Comparison of ENCODE assay signal across 8 cellular contexts in the genomic region with DNA sequence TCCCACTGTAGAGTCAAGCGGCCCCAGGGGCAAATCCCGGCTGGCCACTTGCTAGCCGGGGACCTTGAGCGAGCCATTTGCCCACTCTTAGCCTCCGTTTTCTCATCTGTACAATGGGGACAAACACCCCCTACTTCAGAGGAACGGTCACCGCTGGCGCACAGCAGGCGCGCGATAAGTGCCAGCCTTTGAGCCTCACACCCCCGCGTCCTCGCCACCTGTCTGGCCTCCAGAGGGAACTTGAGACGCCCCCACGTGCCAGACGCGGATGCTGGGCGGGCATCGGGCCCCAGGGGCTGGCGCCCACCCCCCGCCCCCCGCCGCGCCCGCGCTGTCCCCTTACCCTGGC.
A peak's percentile ranks its signal among the peaks of the same experiment; 100 is the strongest.
DNase-seq lines count a peak whose midpoint lies in the region; ATAC-seq lines count a peak whose summit lies in the region.

No MANE protein-coding gene starts in this region.

- peak overlapping the region; percentile 28 to 63 for H3K4me3 ChIP-seq in mesenchymal stem cell (ENCODE audit: insufficient read depth in 1 of 2, low read depth in 1 of 2, low read length in 2 of 2)

- no peak overlapping the region for H2BK12ac ChIP-seq in mesenchymal stem cell (ENCODE audit: low read length in 2 of 2)

- H2BK5ac ChIP-seq in mesenchymal stem cell (ENCODE audit: low read depth, low read length, poor library complexity, severe bottlenecking): no peak overlapping the region

- no peak for ATAC-seq in GM21723 (IDR thresholded peaks at IDR 0.05; ENCODE audit: unreplicated experiment)

- H3K4me1 Mint-ChIP-seq in activated T-helper 2 cell treated with anti-CD3 and anti-CD28 coated beads, Interferon-gamma antibody, Interleukin-2, Interleukin-4, amounts not matched to agents 10 μg/mL and 5 μg/mL and 100 μg/mL, durations not matched to agents 14 hours and 24 hours and 36 hours (ENCODE audit: low read depth): peaks cover 3% of the 10 kb centered on the region

- peaks cover 1% of the 10 kb centered on the region for H3K79me1 ChIP-seq in mesenchymal stem cell (replicated peaks; ENCODE audit: low read length, poor library complexity, severe bottlenecking)

- H3K27ac ChIP-seq in mesenchymal stem cell (ENCODE audit: low read length, poor library complexity, severe bottlenecking): no peak overlapping the region

- H3K14ac ChIP-seq in mesenchymal stem cell (ENCODE audit: low read length in 2 of 2): no peak overlapping the region

- no peaks in the 10 kb centered on the region for H3K9me3 ChIP-seq in mesenchymal stem cell (ENCODE audit: control insufficient read depth, low read length)

- H2BK15ac ChIP-seq in mesenchymal stem cell (ENCODE audit: low read depth, poor library complexity, severe bottlenecking): no peak overlapping the region

- no peaks in the 10 kb centered on the region for H3K36me3 Mint-ChIP-seq in activated T-helper 2 cell treated with anti-CD3 and anti-CD28 coated beads, Interferon-gamma antibody, Interleukin-2, Interleukin-4, amounts not matched to agents 10 μg/mL and 5 μg/mL and 100 μg/mL, durations not matched to agents 14 hours and 24 hours and 36 hours (ENCODE audit: low read depth)

- H3K18ac ChIP-seq in mesenchymal stem cell (ENCODE audit: low read depth in 1 of 2, low read length in 2 of 2): no peak overlapping the region

- no peaks in the 10 kb centered on the region for H3K36me3 ChIP-seq in mesenchymal stem cell (ENCODE audit: control insufficient read depth in 1 of 2, insufficient read depth in 2 of 2, low read depth in 1 of 2, low read length in 2 of 2)

- peak; percentile 42 for DNase-seq in stimulated activated CD4-positive, alpha-beta T cell treated with anti-CD3 and anti-CD28 coated beads, Interleukin-15, amount 100 ng/mL, for 24 hours
- DNase-seq in stimulated activated CD4-positive, alpha-beta T cell treated with anti-CD3 and anti-CD28 coated beads, Interleukin-2, amount 100 ng/mL, for 48 hours: no peak
- DNase-seq in activated T-helper 2 cell treated with anti-CD3 and anti-CD28 coated beads, Interferon-gamma antibody, Interleukin-2, Interleukin-4, amounts not matched to agents 10 μg/mL and 5 μg/mL and 100 μg/mL, durations not matched to agents 14 hours and 24 hours and 36 hours (ENCODE audit: low spot score): no peak
- DNase-seq in mesenchymal stem cell: no peak
- no peak for DNase-seq in NCI-H1930 (lab: John Stamatoyannopoulos, UW)
- no peak for DNase-seq in kidney tubule cell (ENCODE audit: low spot score)
- DNase-seq in DMS153 treated with DMSO at 0.1 percent for 48 hours (lab: John Stamatoyannopoulos, UW; ENCODE audit: unreplicated experiment): no peak

- no peak overlapping the region for H3K27ac Mint-ChIP-seq in activated T-helper 2 cell treated with anti-CD3 and anti-CD28 coated beads, Interferon-gamma antibody, Interleukin-2, Interleukin-4, amounts not matched to agents 10 μg/mL and 5 μg/mL and 100 μg/mL, durations not matched to agents 14 hours and 24 hours and 36 hours

- peaks cover 45 to 48% of the 10 kb centered on the region in 2 experiments for H3K27me3 ChIP-seq in mesenchymal stem cell (ENCODE audit: control insufficient read depth in 1 of 2, insufficient read depth in 1 of 2, low read length in 2 of 2)

- H2BK120ac ChIP-seq in mesenchymal stem cell (ENCODE audit: low read depth, low read length): no peak overlapping the region

- no peak overlapping the region for H4K91ac ChIP-seq in mesenchymal stem cell (ENCODE audit: low read length)

- H3K4me3 Mint-ChIP-seq in activated T-helper 2 cell treated with anti-CD3 and anti-CD28 coated beads, Interferon-gamma antibody, Interleukin-2, Interleukin-4, amounts not matched to agents 10 μg/mL and 5 μg/mL and 100 μg/mL, durations not matched to agents 14 hours and 24 hours and 36 hours (ENCODE audit: low read depth): peak overlapping the region; percentile 72

- peaks cover 19% of the 10 kb centered on the region for H3K4me1 ChIP-seq in mesenchymal stem cell (ENCODE audit: control insufficient read depth, insufficient read depth, low read depth, low read length)

- no peaks in the 10 kb centered on the region for H3K9me3 Mint-ChIP-seq in activated T-helper 2 cell treated with anti-CD3 and anti-CD28 coated beads, Interferon-gamma antibody, Interleukin-2, Interleukin-4, amounts not matched to agents 10 μg/mL and 5 μg/mL and 100 μg/mL, durations not matched to agents 14 hours and 24 hours and 36 hours

- no peak overlapping the region for H3K23ac ChIP-seq in mesenchymal stem cell (ENCODE audit: low read length in 2 of 2)

- 22% methylated on average over 17 of the region's 27 CpGs for WGBS in mesenchymal stem cell

- H3K4ac ChIP-seq in mesenchymal stem cell (ENCODE audit: low read depth in 1 of 2, low read length in 2 of 2): no peak overlapping the region

- H2AK5ac ChIP-seq in mesenchymal stem cell (ENCODE audit: low read length, severe bottlenecking): no peak overlapping the region

- peak overlapping the region; percentile 9 for H3K4me2 ChIP-seq in mesenchymal stem cell (ENCODE audit: low read length, poor library complexity, severe bottlenecking)

- intact Hi-C loops in activated T-helper 2 cell treated with anti-CD3 and anti-CD28 coated beads, Interferon-gamma antibody, Interleukin-2, Interleukin-4, amounts not matched to agents 10 μg/mL and 5 μg/mL and 100 μg/mL, durations not matched to agents 14 hours and 24 hours and 36 hours (cut with micrococcal nuclease): no loop called here

- H3K9ac ChIP-seq in mesenchymal stem cell (ENCODE audit: low read length): no peak overlapping the region

- H3K27me3 Mint-ChIP-seq in activated T-helper 2 cell treated with anti-CD3 and anti-CD28 coated beads, Interferon-gamma antibody, Interleukin-2, Interleukin-4, amounts not matched to agents 10 μg/mL and 5 μg/mL and 100 μg/mL, durations not matched to agents 14 hours and 24 hours and 36 hours (ENCODE audit: low read depth): peaks cover 13% of the 10 kb centered on the region

- H4K8ac ChIP-seq in mesenchymal stem cell (ENCODE audit: low read length): no peak overlapping the region

- no peak overlapping the region for H2AFZ ChIP-seq in mesenchymal stem cell (ENCODE audit: low read depth, low read length)
